ENCODE assay signal across 1 cellular context in genomic region chr3:77362936-77363335, GRCh38.
TF ChIP-seq lines count a peak whose summit lies in the region.

No MANE protein-coding gene starts in this region.

TF ChIP-seq in WTC11, 78 proteins besides CTCF, POLR2A, EP300 and RAD21 (continued from another document):
- TF ChIP-seq E2F5 (CRISPR knock-in tag; IDR thresholded peaks at IDR 0.05) (no peak), ZNF425 (CRISPR knock-in tag; conservative IDR thresholded peaks at IDR 0.05) (no peak)
